8 cellular contexts compared by ENCODE assay signal in genomic region chr14:102928412-102929348, GRCh38. TPM values are rescaled to one million over a fixed set of nuclear protein-coding genes. Genes with fewer than 3 reads are reported as not detected.
A peak's percentile ranks its signal among the peaks of the same experiment; 100 is the strongest.
DNase-seq lines count a peak whose midpoint lies in the region; ATAC-seq and TF ChIP-seq lines count a peak whose summit lies in the region.

No MANE protein-coding gene starts in this region.

- no peaks in the 10 kb centered on the region for H3K9me3 Mint-ChIP-seq in activated CD4-positive, alpha-beta T cell treated with anti-CD3 and anti-CD28 coated beads, Interleukin-2, amount 10 ng/mL, durations not matched to agents 24 days and 14 days
- no peaks in the 10 kb centered on the region for H3K9me3 Mint-ChIP-seq in naive B cell
- H3K9me3 Mint-ChIP-seq in stimulated activated naive B cell treated with anti-CD40 and anti-IgM and Interleukin-4, amounts not matched to agents 10 μg/mL and 1 μg/mL and 100 μg/mL, for 72 hours: no peaks in the 10 kb centered on the region

- DNase-seq in AG04449 (ENCODE audit: low read depth, low spot score): no peak
- DNase-seq in NCI-H1048 (lab: John Stamatoyannopoulos, UW): peak; percentile 72
- peak; percentile 89 for DNase-seq in activated CD4-positive, alpha-beta T cell treated with anti-CD3 and anti-CD28 coated beads, Interleukin-2, amount 10 ng/mL, durations not matched to agents 24 days and 14 days
- peak; percentile 82 for DNase-seq in naive B cell
- DNase-seq in stimulated activated naive B cell treated with anti-CD40 and anti-IgM and Interleukin-4, amounts not matched to agents 10 μg/mL and 1 μg/mL and 100 μg/mL, for 72 hours: peak; percentile 49

- H3K27ac Mint-ChIP-seq in activated CD4-positive, alpha-beta T cell treated with anti-CD3 and anti-CD28 coated beads, Interleukin-2, amount 10 ng/mL, durations not matched to agents 24 days and 14 days: no peak overlapping the region
- H3K27ac Mint-ChIP-seq in naive B cell: peak overlapping the region in 4 of 6 donors; percentile 39 to 87 (median 82)
- no peak overlapping the region for H3K27ac Mint-ChIP-seq in stimulated activated naive B cell treated with anti-CD40 and anti-IgM and Interleukin-4, amounts not matched to agents 10 μg/mL and 1 μg/mL and 100 μg/mL, for 72 hours

- peak overlapping the region; percentile 49 for H3K4me3 ChIP-seq in AG04449 (ENCODE audit: low read depth, low read length)
- peak overlapping the region; percentile 53 for H3K4me3 ChIP-seq in ectodermal cell (ENCODE audit: insufficient read depth, low read depth, low read length)

- 3% methylated on average over 111 of the region's 111 CpGs for WGBS in ectodermal cell, 2 experiments

- peaks cover 46% of the 10 kb centered on the region for H3K27me3 Mint-ChIP-seq in activated CD4-positive, alpha-beta T cell treated with anti-CD3 and anti-CD28 coated beads, Interleukin-2, amount 10 ng/mL, durations not matched to agents 24 days and 14 days
- H3K27me3 Mint-ChIP-seq in naive B cell: peaks cover 6 to 26% (median 12%) of the 10 kb centered on the region in 3 donors
- H3K27me3 Mint-ChIP-seq in stimulated activated naive B cell treated with anti-CD40 and anti-IgM and Interleukin-4, amounts not matched to agents 10 μg/mL and 1 μg/mL and 100 μg/mL, for 72 hours: peaks cover 19 to 35% of the 10 kb centered on the region in 2 donors

- no peak overlapping the region for H3K27ac ChIP-seq in ectodermal cell (ENCODE audit: insufficient read depth, low read depth, low read length, poor library complexity, severe bottlenecking)

- ATAC-seq in GM19324 (IDR thresholded peaks at IDR 0.05; ENCODE audit: low FRiP score, unreplicated experiment) (peak; percentile 50), naive B cell (ENCODE audit: low read depth in 2 of 2) (peak; percentile 83 to 84), GM21576 (IDR thresholded peaks at IDR 0.05; ENCODE audit: unreplicated experiment) (no peak)
- ATAC-seq in stimulated activated naive B cell treated with anti-CD40 and anti-IgM and Interleukin-4, amounts not matched to agents 10 μg/mL and 1 μg/mL and 100 μg/mL, for 72 hours (replicated peaks): peak; percentile 73 to 80

- peaks cover 83% of the 10 kb centered on the region for H3K27me3 ChIP-seq in ectodermal cell (ENCODE audit: control insufficient read depth, insufficient read depth, low read length, poor library complexity, severe bottlenecking)

- no peaks in the 10 kb centered on the region for H3K9me3 ChIP-seq in ectodermal cell (ENCODE audit: control insufficient read depth, low read length)

- H3K36me3 Mint-ChIP-seq in activated CD4-positive, alpha-beta T cell treated with anti-CD3 and anti-CD28 coated beads, Interleukin-2, amount 10 ng/mL, durations not matched to agents 24 days and 14 days (ENCODE audit: low read depth): no peaks in the 10 kb centered on the region
- peaks cover 0 to 7% of the 10 kb centered on the region in 2 donors for H3K36me3 Mint-ChIP-seq in naive B cell
- H3K36me3 Mint-ChIP-seq in stimulated activated naive B cell treated with anti-CD40 and anti-IgM and Interleukin-4, amounts not matched to agents 10 μg/mL and 1 μg/mL and 100 μg/mL, for 72 hours: peaks cover 7% of the 10 kb centered on the region in 2 donors

- no peaks in the 10 kb centered on the region for H3K36me3 ChIP-seq in ectodermal cell (ENCODE audit: control insufficient read depth, insufficient read depth, low read length)

- CTCF ChIA-PET in AG04449 (lab: Yijun Ruan, JAX): interaction anchor here (1.0 to 1.3 kb wide), 2 partner anchors 234 to 406 kb away, joined by 3 to 6 read pairs; no protein-coding TSS in a partner anchor

- TF ChIP-seq CTCF in AG04449 (IDR thresholded peaks at IDR 0.05; ENCODE audit: insufficient read depth, low read length, missing control alignments): no peak

- H3K4me1 ChIP-seq in ectodermal cell (ENCODE audit: control insufficient read depth, insufficient read depth, low read length): peaks cover 18% of the 10 kb centered on the region

- H3K4me1 Mint-ChIP-seq in activated CD4-positive, alpha-beta T cell treated with anti-CD3 and anti-CD28 coated beads, Interleukin-2, amount 10 ng/mL, durations not matched to agents 24 days and 14 days: peaks cover 2% of the 10 kb centered on the region
- peaks cover 14 to 20% (median 20%) of the 10 kb centered on the region in 3 donors for H3K4me1 Mint-ChIP-seq in naive B cell
- peaks cover 18 to 20% of the 10 kb centered on the region in 2 donors for H3K4me1 Mint-ChIP-seq in stimulated activated naive B cell treated with anti-CD40 and anti-IgM and Interleukin-4, amounts not matched to agents 10 μg/mL and 1 μg/mL and 100 μg/mL, for 72 hours

- POLR2A ChIA-PET in AG04449 (lab: Yijun Ruan, JAX): no interaction called here

- intact Hi-C loops in activated CD4-positive, alpha-beta T cell treated with anti-CD3 and anti-CD28 coated beads, Interleukin-2, amount 10 ng/mL, durations not matched to agents 24 days and 14 days (cut with micrococcal nuclease): no loop called here

- peak overlapping the region; percentile 69 for H3K4me3 Mint-ChIP-seq in activated CD4-positive, alpha-beta T cell treated with anti-CD3 and anti-CD28 coated beads, Interleukin-2, amount 10 ng/mL, durations not matched to agents 24 days and 14 days
- peak overlapping the region; percentile 74 to 94 (median 85) for H3K4me3 Mint-ChIP-seq in naive B cell
- H3K4me3 Mint-ChIP-seq in stimulated activated naive B cell treated with anti-CD40 and anti-IgM and Interleukin-4, amounts not matched to agents 10 μg/mL and 1 μg/mL and 100 μg/mL, for 72 hours: peak overlapping the region; percentile 73 to 75

RNA-seq across cellular contexts. Expression of gene AMN, which starts 6.2 kb away (rescaled TPM):
- 0.35 and 0.62 TPM in 2 replicates for total RNA-seq in activated CD4-positive, alpha-beta T cell treated with anti-CD3 and anti-CD28 coated beads, Interleukin-2, amount 10 ng/mL, durations not matched to agents 24 days and 14 days
- 0.13 TPM for polyA plus RNA-seq in ectodermal cell (2013, experiment 1 of 4)
- 0.12 TPM for polyA plus RNA-seq in ectodermal cell (2013, experiment 2 of 4)
- polyA plus RNA-seq in ectodermal cell (2013, experiment 3 of 4): 0.16 TPM
- 0.32 TPM for polyA plus RNA-seq in ectodermal cell (2013, experiment 4 of 4)
- 1 to 10 TPM; 1.8 to 5.7 (median 2.4) TPM for polyA plus RNA-seq in naive B cell (ENCODE audit: low read depth in 6 of 6)

Comparison
In these comparisons a context has a peak if more than half of its experiments do, and no peak if none do; other contexts are left out.
1. H3K27ac Mint-ChIP-seq: peak in naive B cell (4 of 6); none in activated CD4-positive, alpha-beta T cell treated with anti-CD3 and anti-CD28 coated beads, Interleukin-2, amount 10 ng/mL, durations not matched to agents 24 days and 14 days (single experiment) and stimulated activated naive B cell treated with anti-CD40 and anti-IgM and Interleukin-4, amounts not matched to agents 10 μg/mL and 1 μg/mL and 100 μg/mL, for 72 hours (single experiment).
2. Peak in every context shown above with its lines, with median percentiles within 50 percentile points of each other: H3K4me3 Mint-ChIP-seq.